1 cellular context compared by ENCODE assay signal in the genomic region with DNA sequence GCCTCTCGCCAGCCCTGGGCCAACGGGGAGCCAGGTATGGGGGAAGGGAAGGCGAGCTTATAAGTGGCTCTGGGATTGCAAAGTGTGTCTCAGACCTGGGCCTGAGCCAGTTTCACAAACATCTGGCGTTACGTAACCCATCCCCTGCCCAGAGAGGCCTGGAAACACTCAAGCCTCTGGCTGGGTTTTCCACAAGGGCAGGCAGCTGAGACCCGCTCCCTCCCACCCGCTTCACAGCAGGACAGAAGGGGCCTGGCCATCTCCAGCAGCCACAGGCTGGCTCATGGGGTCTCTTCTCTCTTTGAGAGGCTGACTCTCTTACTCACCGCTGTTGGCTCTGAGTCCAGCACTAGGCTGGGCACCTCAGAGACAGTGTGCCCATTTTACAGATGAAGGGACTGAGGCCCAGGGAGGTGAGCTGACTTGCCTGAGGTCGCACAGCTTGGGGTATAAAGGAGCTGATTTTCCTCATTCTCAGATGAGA.
TF ChIP-seq lines count a peak whose summit lies in the region.

No MANE protein-coding gene starts in this region.

TF ChIP-seq in HEK293, 187 proteins besides CTCF, POLR2A, EP300 and RAD21 (continued from another document and continues in another):
- TF ChIP-seq, protein P1, sequence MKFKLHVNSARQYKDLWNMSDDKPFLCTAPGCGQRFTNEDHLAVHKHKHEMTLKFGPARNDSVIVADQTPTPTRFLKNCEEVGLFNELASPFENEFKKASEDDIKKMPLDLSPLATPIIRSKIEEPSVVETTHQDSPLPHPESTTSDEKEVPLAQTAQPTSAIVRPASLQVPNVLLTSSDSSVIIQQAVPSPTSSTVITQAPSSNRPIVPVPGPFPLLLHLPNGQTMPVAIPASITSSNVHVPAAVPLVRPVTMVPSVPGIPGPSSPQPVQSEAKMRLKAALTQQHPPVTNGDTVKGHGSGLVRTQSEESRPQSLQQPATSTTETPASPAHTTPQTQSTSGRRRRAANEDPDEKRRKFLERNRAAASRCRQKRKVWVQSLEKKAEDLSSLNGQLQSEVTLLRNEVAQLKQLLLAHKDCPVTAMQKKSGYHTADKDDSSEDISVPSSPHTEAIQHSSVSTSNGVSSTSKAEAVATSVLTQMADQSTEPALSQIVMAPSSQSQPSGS (tag by site-specific recombination; IDR thresholded peaks at IDR 0.05; ENCODE audit: low read depth), result 0 out of 2 replicates have a peak, but pooled peaks have one; percentile 28
- no peak for TF ChIP-seq YY2 (tag by site-specific recombination; IDR thresholded peaks at IDR 0.05)
- TF ChIP-seq ZNF2 (tag by site-specific recombination; IDR thresholded peaks at IDR 0.05), result no peak
- peak; percentile 52; the same call in 1 of the 2 replicates for TF ChIP-seq ZNF24 (tag by site-specific recombination; IDR thresholded peaks at IDR 0.05)
- TF ChIP-seq GLIS1 (tag by site-specific recombination; IDR thresholded peaks at IDR 0.05), result peak; percentile 74
- TF ChIP-seq ZNF701 (tag by site-specific recombination; IDR thresholded peaks at IDR 0.05), result no peak
- no peak for TF ChIP-seq KLF1 (tag by site-specific recombination; IDR thresholded peaks at IDR 0.05)
- TF ChIP-seq, protein P2, sequence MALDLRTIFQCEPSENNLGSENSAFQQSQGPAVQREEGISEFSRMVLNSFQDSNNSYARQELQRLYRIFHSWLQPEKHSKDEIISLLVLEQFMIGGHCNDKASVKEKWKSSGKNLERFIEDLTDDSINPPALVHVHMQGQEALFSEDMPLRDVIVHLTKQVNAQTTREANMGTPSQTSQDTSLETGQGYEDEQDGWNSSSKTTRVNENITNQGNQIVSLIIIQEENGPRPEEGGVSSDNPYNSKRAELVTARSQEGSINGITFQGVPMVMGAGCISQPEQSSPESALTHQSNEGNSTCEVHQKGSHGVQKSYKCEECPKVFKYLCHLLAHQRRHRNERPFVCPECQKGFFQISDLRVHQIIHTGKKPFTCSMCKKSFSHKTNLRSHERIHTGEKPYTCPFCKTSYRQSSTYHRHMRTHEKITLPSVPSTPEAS (tag by site-specific recombination; IDR thresholded peaks at IDR 0.05), result no peak
- TF ChIP-seq, protein P3, sequence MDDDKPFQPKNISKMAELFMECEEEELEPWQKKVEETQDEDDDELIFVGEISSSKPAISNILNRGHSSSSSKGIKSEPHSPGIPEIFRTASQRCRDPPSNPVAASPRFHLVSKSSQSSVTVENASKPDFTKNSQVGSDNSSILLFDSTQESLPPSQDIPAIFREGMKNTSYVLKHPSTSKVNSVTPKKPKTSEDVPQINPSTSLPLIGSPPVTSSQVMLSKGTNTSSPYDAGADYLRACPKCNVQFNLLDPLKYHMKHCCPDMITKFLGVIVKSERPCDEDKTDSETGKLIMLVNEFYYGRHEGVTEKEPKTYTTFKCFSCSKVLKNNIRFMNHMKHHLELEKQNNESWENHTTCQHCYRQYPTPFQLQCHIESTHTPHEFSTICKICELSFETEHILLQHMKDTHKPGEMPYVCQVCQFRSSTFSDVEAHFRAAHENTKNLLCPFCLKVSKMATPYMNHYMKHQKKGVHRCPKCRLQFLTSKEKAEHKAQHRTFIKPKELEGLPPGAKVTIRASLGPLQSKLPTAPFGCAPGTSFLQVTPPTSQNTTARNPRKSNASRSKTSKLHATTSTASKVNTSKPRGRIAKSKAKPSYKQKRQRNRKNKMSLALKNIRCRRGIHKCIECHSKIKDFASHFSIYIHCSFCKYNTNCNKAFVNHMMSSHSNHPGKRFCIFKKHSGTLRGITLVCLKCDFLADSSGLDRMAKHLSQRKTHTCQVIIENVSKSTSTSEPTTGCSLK (tag by site-specific recombination; IDR thresholded peaks at IDR 0.05), result no peak
- 0 out of 2 replicates have a peak, but pooled peaks have one; percentile 20 for TF ChIP-seq ZBTB7A (tag by site-specific recombination; IDR thresholded peaks at IDR 0.05; ENCODE audit: low read depth)
- TF ChIP-seq GLIS2 (tag by site-specific recombination; IDR thresholded peaks at IDR 0.05), result no peak
- no peak for TF ChIP-seq ZNF626 (tag by site-specific recombination; IDR thresholded peaks at IDR 0.05)
- TF ChIP-seq ZBTB8A (tag by site-specific recombination; IDR thresholded peaks at IDR 0.05), result peak; percentile 22; the same call in 1 of the 2 replicates
- TF ChIP-seq ZBTB1 (tag by site-specific recombination; IDR thresholded peaks at IDR 0.05), result no peak
- TF ChIP-seq, protein P4, sequence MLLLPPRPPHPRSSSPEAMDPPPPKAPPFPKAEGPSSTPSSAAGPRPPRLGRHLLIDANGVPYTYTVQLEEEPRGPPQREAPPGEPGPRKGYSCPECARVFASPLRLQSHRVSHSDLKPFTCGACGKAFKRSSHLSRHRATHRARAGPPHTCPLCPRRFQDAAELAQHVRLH (tag by site-specific recombination; IDR thresholded peaks at IDR 0.05), result 0 out of 2 replicates have a peak, but pooled peaks have one; percentile 62
- TF ChIP-seq ZIC2 (tag by site-specific recombination; IDR thresholded peaks at IDR 0.05), result peak; percentile 94
- no peak for TF ChIP-seq ZNF366 (tag by site-specific recombination; conservative IDR thresholded peaks at IDR 0.05)
- TF ChIP-seq ZNF133 (tag by site-specific recombination; IDR thresholded peaks at IDR 0.05), result peak; percentile 53; the same call in 1 of the 2 replicates
- TF ChIP-seq ZFP41 (tag by site-specific recombination; IDR thresholded peaks at IDR 0.05; ENCODE audit: borderline replicate concordance), result no peak
- TF ChIP-seq, protein P5, sequence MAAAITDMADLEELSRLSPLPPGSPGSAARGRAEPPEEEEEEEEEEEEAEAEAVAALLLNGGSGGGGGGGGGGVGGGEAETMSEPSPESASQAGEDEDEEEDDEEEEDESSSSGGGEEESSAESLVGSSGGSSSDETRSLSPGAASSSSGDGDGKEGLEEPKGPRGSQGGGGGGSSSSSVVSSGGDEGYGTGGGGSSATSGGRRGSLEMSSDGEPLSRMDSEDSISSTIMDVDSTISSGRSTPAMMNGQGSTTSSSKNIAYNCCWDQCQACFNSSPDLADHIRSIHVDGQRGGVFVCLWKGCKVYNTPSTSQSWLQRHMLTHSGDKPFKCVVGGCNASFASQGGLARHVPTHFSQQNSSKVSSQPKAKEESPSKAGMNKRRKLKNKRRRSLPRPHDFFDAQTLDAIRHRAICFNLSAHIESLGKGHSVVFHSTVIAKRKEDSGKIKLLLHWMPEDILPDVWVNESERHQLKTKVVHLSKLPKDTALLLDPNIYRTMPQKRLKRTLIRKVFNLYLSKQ (tag by site-specific recombination; IDR thresholded peaks at IDR 0.05; ENCODE audit: borderline replicate concordance), result no peak
- 0 out of 2 replicates have a peak, but pooled peaks have one; percentile 46 for TF ChIP-seq IKZF3 (tag by site-specific recombination; IDR thresholded peaks at IDR 0.05)
- TF ChIP-seq ZNF16 (tag by site-specific recombination; IDR thresholded peaks at IDR 0.05; ENCODE audit: low read depth), result no peak
- TF ChIP-seq, protein P6, sequence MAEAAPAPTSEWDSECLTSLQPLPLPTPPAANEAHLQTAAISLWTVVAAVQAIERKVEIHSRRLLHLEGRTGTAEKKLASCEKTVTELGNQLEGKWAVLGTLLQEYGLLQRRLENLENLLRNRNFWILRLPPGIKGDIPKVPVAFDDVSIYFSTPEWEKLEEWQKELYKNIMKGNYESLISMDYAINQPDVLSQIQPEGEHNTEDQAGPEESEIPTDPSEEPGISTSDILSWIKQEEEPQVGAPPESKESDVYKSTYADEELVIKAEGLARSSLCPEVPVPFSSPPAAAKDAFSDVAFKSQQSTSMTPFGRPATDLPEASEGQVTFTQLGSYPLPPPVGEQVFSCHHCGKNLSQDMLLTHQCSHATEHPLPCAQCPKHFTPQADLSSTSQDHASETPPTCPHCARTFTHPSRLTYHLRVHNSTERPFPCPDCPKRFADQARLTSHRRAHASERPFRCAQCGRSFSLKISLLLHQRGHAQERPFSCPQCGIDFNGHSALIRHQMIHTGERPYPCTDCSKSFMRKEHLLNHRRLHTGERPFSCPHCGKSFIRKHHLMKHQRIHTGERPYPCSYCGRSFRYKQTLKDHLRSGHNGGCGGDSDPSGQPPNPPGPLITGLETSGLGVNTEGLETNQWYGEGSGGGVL (tag by site-specific recombination; IDR thresholded peaks at IDR 0.05), result peak; percentile 0; the same call in 1 of the 2 replicates
- TF ChIP-seq, protein P7, sequence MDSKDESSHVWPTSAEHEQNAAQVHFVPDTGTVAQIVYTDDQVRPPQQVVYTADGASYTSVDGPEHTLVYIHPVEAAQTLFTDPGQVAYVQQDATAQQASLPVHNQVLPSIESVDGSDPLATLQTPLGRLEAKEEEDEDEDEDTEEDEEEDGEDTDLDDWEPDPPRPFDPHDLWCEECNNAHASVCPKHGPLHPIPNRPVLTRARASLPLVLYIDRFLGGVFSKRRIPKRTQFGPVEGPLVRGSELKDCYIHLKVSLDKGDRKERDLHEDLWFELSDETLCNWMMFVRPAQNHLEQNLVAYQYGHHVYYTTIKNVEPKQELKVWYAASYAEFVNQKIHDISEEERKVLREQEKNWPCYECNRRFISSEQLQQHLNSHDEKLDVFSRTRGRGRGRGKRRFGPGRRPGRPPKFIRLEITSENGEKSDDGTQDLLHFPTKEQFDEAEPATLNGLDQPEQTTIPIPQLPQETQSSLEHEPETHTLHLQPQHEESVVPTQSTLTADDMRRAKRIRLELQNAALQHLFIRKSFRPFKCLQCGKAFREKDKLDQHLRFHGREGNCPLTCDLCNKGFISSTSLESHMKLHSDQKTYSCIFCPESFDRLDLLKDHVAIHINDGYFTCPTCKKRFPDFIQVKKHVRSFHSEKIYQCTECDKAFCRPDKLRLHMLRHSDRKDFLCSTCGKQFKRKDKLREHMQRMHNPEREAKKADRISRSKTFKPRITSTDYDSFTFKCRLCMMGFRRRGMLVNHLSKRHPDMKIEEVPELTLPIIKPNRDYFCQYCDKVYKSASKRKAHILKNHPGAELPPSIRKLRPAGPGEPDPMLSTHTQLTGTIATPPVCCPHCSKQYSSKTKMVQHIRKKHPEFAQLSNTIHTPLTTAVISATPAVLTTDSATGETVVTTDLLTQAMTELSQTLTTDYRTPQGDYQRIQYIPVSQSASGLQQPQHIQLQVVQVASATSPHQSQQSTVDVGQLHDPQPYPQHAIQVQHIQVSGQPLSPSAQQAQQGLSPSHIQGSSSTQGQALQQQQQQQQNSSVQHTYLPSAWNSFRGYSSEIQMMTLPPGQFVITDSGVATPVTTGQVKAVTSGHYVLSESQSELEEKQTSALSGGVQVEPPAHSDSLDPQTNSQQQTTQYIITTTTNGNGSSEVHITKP (tag by site-specific recombination; IDR thresholded peaks at IDR 0.05), result no peak
- no peak for TF ChIP-seq SCRT2 (tag by site-specific recombination; IDR thresholded peaks at IDR 0.05)
- TF ChIP-seq ZXDB (tag by site-specific recombination; IDR thresholded peaks at IDR 0.05), result no peak
- TF ChIP-seq ZEB2 (tag by site-specific recombination; IDR thresholded peaks at IDR 0.05), result 0 out of 2 replicates have a peak, but pooled peaks have one; percentile 36
- TF ChIP-seq KLF8 (tag by site-specific recombination; IDR thresholded peaks at IDR 0.05), result peak; percentile 57; the same call in 1 of the 2 replicates
- TF ChIP-seq, protein P8, sequence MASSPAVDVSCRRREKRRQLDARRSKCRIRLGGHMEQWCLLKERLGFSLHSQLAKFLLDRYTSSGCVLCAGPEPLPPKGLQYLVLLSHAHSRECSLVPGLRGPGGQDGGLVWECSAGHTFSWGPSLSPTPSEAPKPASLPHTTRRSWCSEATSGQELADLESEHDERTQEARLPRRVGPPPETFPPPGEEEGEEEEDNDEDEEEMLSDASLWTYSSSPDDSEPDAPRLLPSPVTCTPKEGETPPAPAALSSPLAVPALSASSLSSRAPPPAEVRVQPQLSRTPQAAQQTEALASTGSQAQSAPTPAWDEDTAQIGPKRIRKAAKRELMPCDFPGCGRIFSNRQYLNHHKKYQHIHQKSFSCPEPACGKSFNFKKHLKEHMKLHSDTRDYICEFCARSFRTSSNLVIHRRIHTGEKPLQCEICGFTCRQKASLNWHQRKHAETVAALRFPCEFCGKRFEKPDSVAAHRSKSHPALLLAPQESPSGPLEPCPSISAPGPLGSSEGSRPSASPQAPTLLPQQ (tag by site-specific recombination; IDR thresholded peaks at IDR 0.05), result peak; percentile 44; the same call in 1 of the 2 replicates
- TF ChIP-seq, protein P9, sequence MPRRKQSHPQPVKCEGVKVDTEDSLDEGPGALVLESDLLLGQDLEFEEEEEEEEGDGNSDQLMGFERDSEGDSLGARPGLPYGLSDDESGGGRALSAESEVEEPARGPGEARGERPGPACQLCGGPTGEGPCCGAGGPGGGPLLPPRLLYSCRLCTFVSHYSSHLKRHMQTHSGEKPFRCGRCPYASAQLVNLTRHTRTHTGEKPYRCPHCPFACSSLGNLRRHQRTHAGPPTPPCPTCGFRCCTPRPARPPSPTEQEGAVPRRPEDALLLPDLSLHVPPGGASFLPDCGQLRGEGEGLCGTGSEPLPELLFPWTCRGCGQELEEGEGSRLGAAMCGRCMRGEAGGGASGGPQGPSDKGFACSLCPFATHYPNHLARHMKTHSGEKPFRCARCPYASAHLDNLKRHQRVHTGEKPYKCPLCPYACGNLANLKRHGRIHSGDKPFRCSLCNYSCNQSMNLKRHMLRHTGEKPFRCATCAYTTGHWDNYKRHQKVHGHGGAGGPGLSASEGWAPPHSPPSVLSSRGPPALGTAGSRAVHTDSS (tag by site-specific recombination; IDR thresholded peaks at IDR 0.05), result no peak
- TF ChIP-seq, protein P10, sequence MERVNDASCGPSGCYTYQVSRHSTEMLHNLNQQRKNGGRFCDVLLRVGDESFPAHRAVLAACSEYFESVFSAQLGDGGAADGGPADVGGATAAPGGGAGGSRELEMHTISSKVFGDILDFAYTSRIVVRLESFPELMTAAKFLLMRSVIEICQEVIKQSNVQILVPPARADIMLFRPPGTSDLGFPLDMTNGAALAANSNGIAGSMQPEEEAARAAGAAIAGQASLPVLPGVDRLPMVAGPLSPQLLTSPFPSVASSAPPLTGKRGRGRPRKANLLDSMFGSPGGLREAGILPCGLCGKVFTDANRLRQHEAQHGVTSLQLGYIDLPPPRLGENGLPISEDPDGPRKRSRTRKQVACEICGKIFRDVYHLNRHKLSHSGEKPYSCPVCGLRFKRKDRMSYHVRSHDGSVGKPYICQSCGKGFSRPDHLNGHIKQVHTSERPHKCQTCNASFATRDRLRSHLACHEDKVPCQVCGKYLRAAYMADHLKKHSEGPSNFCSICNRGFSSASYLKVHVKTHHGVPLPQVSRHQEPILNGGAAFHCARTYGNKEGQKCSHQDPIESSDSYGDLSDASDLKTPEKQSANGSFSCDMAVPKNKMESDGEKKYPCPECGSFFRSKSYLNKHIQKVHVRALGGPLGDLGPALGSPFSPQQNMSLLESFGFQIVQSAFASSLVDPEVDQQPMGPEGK (tag by site-specific recombination; IDR thresholded peaks at IDR 0.05), result 0 out of 2 replicates have a peak, but pooled peaks have one; percentile 24
- no peak for TF ChIP-seq ZNF146 (tag by site-specific recombination; IDR thresholded peaks at IDR 0.05)
- TF ChIP-seq, protein P11, sequence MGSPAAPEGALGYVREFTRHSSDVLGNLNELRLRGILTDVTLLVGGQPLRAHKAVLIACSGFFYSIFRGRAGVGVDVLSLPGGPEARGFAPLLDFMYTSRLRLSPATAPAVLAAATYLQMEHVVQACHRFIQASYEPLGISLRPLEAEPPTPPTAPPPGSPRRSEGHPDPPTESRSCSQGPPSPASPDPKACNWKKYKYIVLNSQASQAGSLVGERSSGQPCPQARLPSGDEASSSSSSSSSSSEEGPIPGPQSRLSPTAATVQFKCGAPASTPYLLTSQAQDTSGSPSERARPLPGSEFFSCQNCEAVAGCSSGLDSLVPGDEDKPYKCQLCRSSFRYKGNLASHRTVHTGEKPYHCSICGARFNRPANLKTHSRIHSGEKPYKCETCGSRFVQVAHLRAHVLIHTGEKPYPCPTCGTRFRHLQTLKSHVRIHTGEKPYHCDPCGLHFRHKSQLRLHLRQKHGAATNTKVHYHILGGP (tag by site-specific recombination; IDR thresholded peaks at IDR 0.05), result no peak
- peak; percentile 23; the same call in 1 of the 2 replicates for TF ChIP-seq KLF9 (tag by site-specific recombination; IDR thresholded peaks at IDR 0.05; ENCODE audit: low read depth)
- TF ChIP-seq ZBTB17 (tag by site-specific recombination; IDR thresholded peaks at IDR 0.05), result peak; percentile 38; the same call in 1 of the 2 replicates
- TF ChIP-seq ZNF132 (tag by site-specific recombination; IDR thresholded peaks at IDR 0.05; ENCODE audit: borderline replicate concordance), result no peak
- TF ChIP-seq KLF10 (tag by site-specific recombination; IDR thresholded peaks at IDR 0.05), result peak; percentile 28; the same call in 1 of the 2 replicates
